Comparison of ENCODE assay signal across 8 cellular contexts in the genomic region with DNA sequence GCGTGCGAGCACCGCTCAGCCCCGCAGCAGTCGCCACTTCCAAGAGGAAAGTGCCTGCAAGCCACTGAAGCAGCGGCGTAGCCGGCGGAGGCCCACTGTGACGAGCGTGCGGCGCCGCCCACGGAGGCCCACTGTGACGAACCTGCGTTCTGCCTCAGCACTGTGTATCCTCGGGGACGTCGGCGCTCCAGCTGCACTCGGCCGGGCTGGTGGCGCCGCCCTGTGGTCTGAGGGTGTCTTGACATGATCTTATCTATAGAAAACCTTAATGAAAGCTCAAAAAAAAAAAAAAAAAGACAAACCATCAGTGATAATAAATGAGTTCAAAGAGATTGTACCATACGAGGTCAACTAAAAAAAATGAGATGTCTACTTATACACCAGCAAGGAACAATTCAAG. TPM values are rescaled to one million over a fixed set of nuclear protein-coding genes. Genes with fewer than 3 reads are reported as not detected.
DNase-seq lines count a peak whose midpoint lies in the region; ATAC-seq and TF ChIP-seq lines count a peak whose summit lies in the region.
"Not testable (repeated sequence)": the region's sequence is repeated elsewhere in the genome, so short reads cannot be mapped to it uniquely, and the experiment has no call there.

A gene (minus strand): TSS at position 166 of the 400 bp plus-strand sequence. CDS start 192 bp downstream, outside the sequence.

- not testable (repeated sequence) for H3K9me3 ChIP-seq in A673 (ENCODE audit: low read depth, low read length, poor library complexity, severe bottlenecking); PC-9 (ENCODE audit: insufficient read depth, low read depth)

- H3K27me3 Mint-ChIP-seq in activated T-cell treated with anti-CD3 and anti-CD28 coated beads, Interleukin-2, amount 50 U/mL, for 72 hours (ENCODE audit: low read depth) = not testable (repeated sequence)

- H3K4me1 Mint-ChIP-seq in activated T-cell treated with anti-CD3 and anti-CD28 coated beads, Interleukin-2, amount 50 U/mL, for 72 hours (ENCODE audit: low read depth) = peaks cover 29% of the 10 kb centered on the region

- not testable (repeated sequence) for H3K9me3 Mint-ChIP-seq in activated T-cell treated with anti-CD3 and anti-CD28 coated beads, Interleukin-2, amount 50 U/mL, for 72 hours

- not testable (repeated sequence) for H3K79me2 ChIP-seq in PC-9 (ENCODE audit: low read depth)

- peak within 1 kb of the TSS; percentile 5 for H3K27ac Mint-ChIP-seq in activated T-cell treated with anti-CD3 and anti-CD28 coated beads, Interleukin-2, amount 50 U/mL, for 72 hours

- not testable (repeated sequence) for H3K4me2 ChIP-seq in PC-9

- intact Hi-C loops in A673 (cut with micrococcal nuclease; ENCODE audit: unreplicated experiment) (loop anchor here (5.0 kb wide), 1 partner anchor 176 kb away; a partner anchor contains a TSS), PC-9 (cut with micrococcal nuclease; ENCODE audit: unreplicated experiment) (loop anchor here (10.0 kb wide), 1 partner anchor 179 kb away; a partner anchor contains a TSS)

- H2AFZ ChIP-seq in PC-9 = not testable (repeated sequence)

- H4K20me1 ChIP-seq in PC-9 (ENCODE audit: insufficient read depth) = not testable (repeated sequence)

- TF ChIP-seq CTCF in A673 (conservative IDR thresholded peaks at IDR 0.05; ENCODE audit: low read depth, low read length) (peak; percentile 50), PC-9 (conservative IDR thresholded peaks at IDR 0.05) (peak; percentile 63), epithelial cell of proximal tubule (conservative IDR thresholded peaks at IDR 0.05; ENCODE audit: low read depth, low read length) (peak; percentile 60)

- not testable (repeated sequence) for H3F3A ChIP-seq in PC-9 (ENCODE audit: insufficient read depth, low read depth)

- H3K27ac ChIP-seq in A673 (ENCODE audit: low read depth, low read length, poor library complexity, severe bottlenecking) = peak within 1 kb of the TSS; percentile 47
- H3K27ac ChIP-seq in PC-9 = not testable (repeated sequence)

- CTCF ChIA-PET in A673 (lab: Charles Lee) (interaction anchor here (0.6 to 0.7 kb wide), 7 partner anchors 23 to 551 kb away, joined by 3 to 11 read pairs (median 4); no protein-coding TSS in a partner anchor), PC-9 (lab: Charles Lee) (interaction anchor here (0.6 to 1.4 kb wide), 3 partner anchors 174 to 534 kb away, joined by 3 to 15 read pairs (median 8); no protein-coding TSS in a partner anchor)

- not testable (repeated sequence) for BruUV-seq in A673 (replicated peaks; lab: Mats Ljungman, UMichigan); PC-9 (replicated peaks; lab: Mats Ljungman, UMichigan)

- H3K36me3 ChIP-seq in A673 (ENCODE audit: insufficient read depth, low read length, poor library complexity, severe bottlenecking); PC-9 (ENCODE audit: low read depth): not testable (repeated sequence)

- not testable (repeated sequence) for H3K9me2 ChIP-seq in PC-9 (ENCODE audit: insufficient read depth)

- not testable (repeated sequence) for H3K27me3 ChIP-seq in A673 (replicated peaks; ENCODE audit: insufficient read depth, low read depth, low read length, poor library complexity); PC-9 (ENCODE audit: insufficient read depth, low read depth)

- H3K4me3 Mint-ChIP-seq in activated T-cell treated with anti-CD3 and anti-CD28 coated beads, Interleukin-2, amount 50 U/mL, for 72 hours = peak within 1 kb of the TSS; percentile 70 to 86

- ATAC-seq in GM18870 (IDR thresholded peaks at IDR 0.05; ENCODE audit: unreplicated experiment) (peak; percentile 74), HG02970 (IDR thresholded peaks at IDR 0.05; ENCODE audit: low FRiP score, unreplicated experiment) (peak; percentile 97)
- ATAC-seq in activated T-cell treated with anti-CD3 and anti-CD28 coated beads, Interleukin-2, amount 50 U/mL, for 72 hours (replicated peaks in 1 of 2) = peak; percentile 100

- DNase-seq in A673 (ENCODE audit: low spot score) = peak; percentile 89
- peak in 1 of 2 experiments; percentile 77 for DNase-seq in PC-9
- DNase-seq in activated T-cell treated with anti-CD3 and anti-CD28 coated beads, Interleukin-2, amount 50 U/mL, for 72 hours = peak; percentile 93
- DNase-seq in epithelial cell of proximal tubule (ENCODE audit: low read depth) = peak; percentile 10
- DNase-seq in medulla oblongata (ENCODE audit: extremely low spot score) = peak; percentile 93
- peak; percentile 82 to 87 for DNase-seq in stimulated activated CD4-positive, alpha-beta T cell treated with anti-CD3 and anti-CD28 coated beads, Interleukin-1b, Interleukin-23, amount 100 ng/mL, for 4 hours (ENCODE audit: low read depth in 2 of 2)

- POLR2A ChIA-PET in A673 (lab: Charles Lee; ENCODE audit: low non-redundant PET) = interaction anchor here (0.6 kb wide), 1 partner anchor 243 kb away, joined by 9 read pairs; no protein-coding TSS in a partner anchor
- POLR2A ChIA-PET in PC-9 (lab: Charles Lee; ENCODE audit: unreplicated experiment) = not testable (repeated sequence)

- not testable (repeated sequence) for H3K36me3 Mint-ChIP-seq in activated T-cell treated with anti-CD3 and anti-CD28 coated beads, Interleukin-2, amount 50 U/mL, for 72 hours (ENCODE audit: insufficient read depth in 2 of 2)

- H3K4me3 ChIP-seq in A673 (ENCODE audit: low read depth, low read length, poor library complexity, severe bottlenecking) (peak within 1 kb of the TSS; percentile 49), epithelial cell of proximal tubule (ENCODE audit: low read depth, low read length) (peak within 1 kb of the TSS; percentile 45)
- H3K4me3 ChIP-seq in PC-9 = not testable (repeated sequence)

- not testable (repeated sequence) for H3K4me1 ChIP-seq in A673 (ENCODE audit: insufficient read depth, low read length, poor library complexity, severe bottlenecking); PC-9 (replicated peaks; ENCODE audit: insufficient read depth)

RNA-seq across cellular contexts. Expression of the gene that starts here (rescaled TPM):
- total RNA-seq in A673 (2021) (17.5 and 19.9 TPM in 2 replicates), PC-9 (2021) (5.0 and 7.0 TPM in 2 replicates), epithelial cell of proximal tubule (2.4 and 4.3 TPM in 2 replicates)
- total RNA-seq in activated T-cell treated with anti-CD3 and anti-CD28 coated beads, Interleukin-2, amount 50 U/mL, for 72 hours = 10 to 100 TPM in 1 of 2 donors, 1 to 10 TPM in 1; 7.0 to 25.2 TPM
